ENCODE assay signal across 21 cellular contexts in the genomic region with DNA sequence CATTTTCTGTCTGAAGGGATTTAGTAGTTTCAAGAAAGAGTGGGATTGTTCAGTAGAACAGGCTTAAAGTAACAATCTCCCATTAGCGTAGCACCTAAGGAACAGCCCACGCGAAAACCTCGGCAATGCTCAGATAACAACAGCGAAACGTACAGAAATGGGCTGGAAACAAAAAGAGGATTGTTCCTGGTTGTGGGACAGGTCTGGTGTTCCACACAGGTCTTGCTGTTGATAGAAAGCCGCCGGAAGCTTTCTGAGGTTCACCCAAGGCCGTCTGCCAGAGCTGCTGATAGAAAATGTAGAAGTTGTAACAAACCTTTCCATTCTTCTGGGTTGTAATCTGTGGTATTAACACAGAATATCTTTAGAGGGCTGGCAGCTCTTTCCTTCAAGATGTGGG.
DNase-seq lines count a peak whose midpoint lies in the region; ATAC-seq, FAIRE-seq and TF ChIP-seq lines count a peak whose summit lies in the region.
"Had no signal": no experiment of that assay in that cellular context is flagged by ENCODE, and none has a peak within 500 bp of the region (broad histone marks: within the 10 kb centered on the region; RNA-seq: fewer than 3 reads in every experiment).

No MANE protein-coding gene starts in this region.

- no peak overlapping the region for H3K4me2 ChIP-seq in astrocyte (ENCODE audit: low read length)

- H3K27me3 Mint-ChIP-seq in CD8-positive, alpha-beta memory T cell: peaks cover 0 to 4% of the 10 kb centered on the region in 2 donors
- H3K27me3 Mint-ChIP-seq in astrocyte (ENCODE audit: low read depth, unreplicated experiment): no peaks in the 10 kb centered on the region

- H3K4me3 Mint-ChIP-seq in CD8-positive, alpha-beta memory T cell: peak overlapping the region in 1 of 7 donors; percentile 15
- H3K4me3 Mint-ChIP-seq in astrocyte (ENCODE audit: unreplicated experiment): no peak overlapping the region
- H3K4me3 Mint-ChIP-seq in stimulated activated effector memory CD8-positive, alpha-beta T cell treated with anti-CD3 and anti-CD28 coated beads, Interleukin-12 subunit alpha, Interleukin-12 subunit beta, amount 100 ng/mL, for 72 hours: no peak overlapping the region

- H3K36me3 Mint-ChIP-seq in CD8-positive, alpha-beta memory T cell: peaks cover 0 to 14% (median 0%) of the 10 kb centered on the region in 3 donors
- H3K36me3 Mint-ChIP-seq in astrocyte (ENCODE audit: low read depth, unreplicated experiment): peaks cover 2% of the 10 kb centered on the region
- peaks cover 20% of the 10 kb centered on the region for H3K36me3 Mint-ChIP-seq in stimulated activated effector memory CD8-positive, alpha-beta T cell treated with anti-CD3 and anti-CD28 coated beads, Interleukin-12 subunit alpha, Interleukin-12 subunit beta, amount 100 ng/mL, for 72 hours

- H3K9me3 Mint-ChIP-seq in CD8-positive, alpha-beta memory T cell: no peaks in the 10 kb centered on the region
- no peaks in the 10 kb centered on the region for H3K9me3 Mint-ChIP-seq in astrocyte (ENCODE audit: unreplicated experiment)
- H3K9me3 Mint-ChIP-seq in stimulated activated effector memory CD8-positive, alpha-beta T cell treated with anti-CD3 and anti-CD28 coated beads, Interleukin-12 subunit alpha, Interleukin-12 subunit beta, amount 100 ng/mL, for 72 hours: no peaks in the 10 kb centered on the region

- H3K27ac ChIP-seq in CD8-positive, alpha-beta memory T cell (ENCODE audit: low read depth, low read length): no peak overlapping the region
- H3K27ac ChIP-seq in astrocyte (ENCODE audit: low read depth, low read length): no peak overlapping the region

- no peak overlapping the region for H3K4me3 ChIP-seq in CD8-positive, alpha-beta memory T cell (ENCODE audit: low read length)
- H3K4me3 ChIP-seq in astrocyte (ENCODE audit: insufficient read depth, low read depth, low read length): no peak overlapping the region

- H3K27ac Mint-ChIP-seq in CD8-positive, alpha-beta memory T cell: peak overlapping the region in 5 of 8 donors; percentile 22 to 88 (median 51)
- H3K27ac Mint-ChIP-seq in astrocyte (ENCODE audit: unreplicated experiment): no peak overlapping the region
- H3K27ac Mint-ChIP-seq in stimulated activated effector memory CD8-positive, alpha-beta T cell treated with anti-CD3 and anti-CD28 coated beads, Interleukin-12 subunit alpha, Interleukin-12 subunit beta, amount 100 ng/mL, for 72 hours: peak overlapping the region; percentile 51

- peaks cover 35% of the 10 kb centered on the region for H3K4me1 ChIP-seq in CD8-positive, alpha-beta memory T cell (ENCODE audit: insufficient read depth, low read length)
- H3K4me1 ChIP-seq in astrocyte (ENCODE audit: insufficient read depth, low read length): peaks cover 3% of the 10 kb centered on the region

- H4K20me1 ChIP-seq in astrocyte (ENCODE audit: insufficient read depth, low read length): peaks cover 27% of the 10 kb centered on the region

- no peaks in the 10 kb centered on the region for H3K9me3 ChIP-seq in CD8-positive, alpha-beta memory T cell (ENCODE audit: low read length)
- H3K9me3 ChIP-seq in astrocyte (ENCODE audit: insufficient read depth, low read depth, low read length): no peaks in the 10 kb centered on the region

- H3K36me3 ChIP-seq in CD8-positive, alpha-beta memory T cell (ENCODE audit: insufficient read depth, low read length): no peaks in the 10 kb centered on the region
- H3K36me3 ChIP-seq in astrocyte (ENCODE audit: insufficient read depth, low read length): no peaks in the 10 kb centered on the region

- CTCF ChIA-PET in CD8-positive, alpha-beta memory T cell (lab: Charles Lee): no interaction called here

- H3K4me1 Mint-ChIP-seq in CD8-positive, alpha-beta memory T cell: peaks cover 37 to 55% (median 53%) of the 10 kb centered on the region in 3 donors
- H3K4me1 Mint-ChIP-seq in astrocyte (ENCODE audit: low read depth, unreplicated experiment): no peaks in the 10 kb centered on the region
- H3K4me1 Mint-ChIP-seq in stimulated activated effector memory CD8-positive, alpha-beta T cell treated with anti-CD3 and anti-CD28 coated beads, Interleukin-12 subunit alpha, Interleukin-12 subunit beta, amount 100 ng/mL, for 72 hours: peaks cover 27% of the 10 kb centered on the region

- FAIRE-seq in astrocyte (lab: Jason Lieb, UNC): peak; percentile 58
- FAIRE-seq: H1 had no signal

- POLR2A ChIA-PET in CD8-positive, alpha-beta memory T cell (lab: Charles Lee): no interaction called here

- ATAC-seq in stimulated activated effector memory CD8-positive, alpha-beta T cell treated with anti-CD3 and anti-CD28 coated beads, Interleukin-12 subunit alpha, Interleukin-12 subunit beta, amount 100 ng/mL, for 72 hours: no peak
- no peak for ATAC-seq in HG02870 (IDR thresholded peaks at IDR 0.05; ENCODE audit: unreplicated experiment)
- ATAC-seq: PC-3 had no signal

- H3K9ac ChIP-seq in astrocyte (ENCODE audit: low read length): no peak overlapping the region

- no peak for TF ChIP-seq CTCF in astrocyte (IDR thresholded peaks at IDR 0.05; ENCODE audit: insufficient read depth, low read depth, low read length)

- DNase-seq in CD8-positive, alpha-beta memory T cell: no peak
- peak; percentile 54 for DNase-seq in COLO829 (ENCODE audit: low spot score)
- DNase-seq in astrocyte (ENCODE audit: low read depth): no peak
- DNase-seq in stimulated activated effector memory CD8-positive, alpha-beta T cell treated with anti-CD3 and anti-CD28 coated beads, Interleukin-12 subunit alpha, Interleukin-12 subunit beta, amount 100 ng/mL, for 72 hours (ENCODE audit: low spot score in 2 of 2): no peak
- DNase-seq in GF-D8 (lab: John Stamatoyannopoulos, UW): no peak
- DNase-seq in NOMO-1 (lab: John Stamatoyannopoulos, UW; ENCODE audit: unreplicated experiment in 2 of 2): no peak
- DNase-seq: ACHN, C1 segment of cervical spinal cord, DMS79 treated with DMSO at 0.1 percent for 48 hours, KBM-7, MV-4-11, NCI-H187, NCI-H2107, NCI-H2227 treated with DMSO at 0.1 percent for 48 hours, NCI-H510A treated with DMSO at 0.1 percent for 48 hours, NCI-H774, PC-3, RPMI8226, SIG-M5 had no signal

- no peaks in the 10 kb centered on the region for H3K27me3 ChIP-seq in CD8-positive, alpha-beta memory T cell (ENCODE audit: insufficient read depth, low read length, poor library complexity, severe bottlenecking)
- H3K27me3 ChIP-seq in astrocyte (ENCODE audit: insufficient read depth, low read length): no peaks in the 10 kb centered on the region

- no peaks in the 10 kb centered on the region for H3K79me2 ChIP-seq in astrocyte (ENCODE audit: insufficient read depth, low read length)

- H2AFZ ChIP-seq in astrocyte (ENCODE audit: low read depth, low read length): no peak overlapping the region
